Comparison of ENCODE assay signal across 1 cellular context in genomic region chr6:391559-392440, GRCh38.
A peak's percentile ranks its signal among the peaks of the same experiment; 100 is the strongest.
TF ChIP-seq lines count a peak whose summit lies in the region.

TSS of gene IRF4 (plus strand) at chr6:391752. CDS start at chr6:393153, 1,401 bp downstream.

TF ChIP-seq in GM12878, 131 proteins besides CTCF, POLR2A, EP300 and RAD21 (continued from another document and continues in another):
- TF ChIP-seq MLLT1 (IDR thresholded peaks at IDR 0.05) (peak; percentile 97), ZSCAN29 (IDR thresholded peaks at IDR 0.05) (no peak), TCF7 (IDR thresholded peaks at IDR 0.05; ENCODE audit: borderline replicate concordance) (no peak), MEF2B (IDR thresholded peaks at IDR 0.05; ENCODE audit: partially characterized antibody, poor library complexity, severe bottlenecking) (no peak), EED (IDR thresholded peaks at IDR 0.05; ENCODE audit: low read depth) (no peak; the same call in 1 of the 2 replicates), SIX5 (IDR thresholded peaks at IDR 0.05; ENCODE audit: low read depth, low read length, severe bottlenecking) (no peak), HDAC6 (IDR thresholded peaks at IDR 0.05; ENCODE audit: unreplicated experiment) (no peak), MYB (IDR thresholded peaks at IDR 0.05; ENCODE audit: borderline replicate concordance, low read depth, low read length) (0 out of 2 replicates have a peak, but pooled peaks have one; percentile 41), TAF1 (IDR thresholded peaks at IDR 0.05; ENCODE audit: borderline replicate concordance, low read depth, low read length) (peak; percentile 99), ZBTB33 (IDR thresholded peaks at IDR 0.05) (no peak), HDAC2 (IDR thresholded peaks at IDR 0.05) (no peak), USF1 (IDR thresholded peaks at IDR 0.05; ENCODE audit: borderline replicate concordance, extremely low read length, insufficient read depth, low read depth, low read length) (no peak), FOXM1 (IDR thresholded peaks at IDR 0.05; ENCODE audit: low read depth, low read length) (no peak), HCFC1 (IDR thresholded peaks at IDR 0.05; ENCODE audit: low read length) (peak; percentile 27), RB1 (IDR thresholded peaks at IDR 0.05; ENCODE audit: borderline replicate concordance) (no peak), NRF1 (conservative IDR thresholded peaks at IDR 0.05; ENCODE audit: low read depth, low read length) (no peak), BRCA1 (IDR thresholded peaks at IDR 0.05; ENCODE audit: low read depth, low read length) (no peak), SPI1 (IDR thresholded peaks at IDR 0.05; ENCODE audit: borderline replicate concordance, insufficient read depth, low read depth, low read length) (no peak), KAT2A (conservative IDR thresholded peaks at IDR 0.05; ENCODE audit: control insufficient read depth, low read depth, low read length) (no peak), RAD51 (IDR thresholded peaks at IDR 0.05) (no peak), NR2F1 (conservative IDR thresholded peaks at IDR 0.05) (0 out of 2 replicates have a peak, but pooled peaks have one; percentile 10), EGR1 (IDR thresholded peaks at IDR 0.05; ENCODE audit: borderline replicate concordance in 1 of 2, low read depth in 2 of 2, low read length in 2 of 2) (peak in 1 of 2 experiments; percentile 77; a peak in 2 of 3 replicates), SMAD1 (IDR thresholded peaks at IDR 0.05; ENCODE audit: low read depth, partially characterized antibody) (peak; percentile 95), CBX3 (IDR thresholded peaks at IDR 0.05; ENCODE audit: borderline replicate concordance, low read depth) (no peak), FOS (IDR thresholded peaks at IDR 0.05; ENCODE audit: borderline replicate concordance, extremely low read depth, insufficient read length) (no peak), PAX5 (IDR thresholded peaks at IDR 0.05; ENCODE audit: borderline replicate concordance, low read depth, low read length) (no peak; the same call in 1 of the 2 replicates), GABPA (IDR thresholded peaks at IDR 0.05; ENCODE audit: low read depth) (no peak), CREB1 (IDR thresholded peaks at IDR 0.05; ENCODE audit: low read depth) (0 out of 2 replicates have a peak, but pooled peaks have one; percentile 51), ZNF622 (IDR thresholded peaks at IDR 0.05) (no peak), BHLHE40 (IDR thresholded peaks at IDR 0.05; ENCODE audit: borderline replicate concordance in 1 of 2, low read depth in 2 of 2, low read length in 1 of 2) (peak in 1 of 2 experiments; percentile 29; a peak in 1 of 4 replicates), BACH1 (IDR thresholded peaks at IDR 0.05; ENCODE audit: borderline replicate concordance) (peak; percentile 93), BMI1 (IDR thresholded peaks at IDR 0.05; ENCODE audit: borderline replicate concordance) (no peak), NFXL1 (IDR thresholded peaks at IDR 0.05; ENCODE audit: borderline replicate concordance) (no peak), CHD2 (IDR thresholded peaks at IDR 0.05; ENCODE audit: borderline replicate concordance, low read depth, low read length) (0 out of 2 replicates have a peak, but pooled peaks have one; percentile 20), ZBED1 (IDR thresholded peaks at IDR 0.05; ENCODE audit: borderline replicate concordance) (peak; percentile 97), MTA2 (IDR thresholded peaks at IDR 0.05; ENCODE audit: low read depth) (no peak)
- TF ChIP-seq, protein P1, sequence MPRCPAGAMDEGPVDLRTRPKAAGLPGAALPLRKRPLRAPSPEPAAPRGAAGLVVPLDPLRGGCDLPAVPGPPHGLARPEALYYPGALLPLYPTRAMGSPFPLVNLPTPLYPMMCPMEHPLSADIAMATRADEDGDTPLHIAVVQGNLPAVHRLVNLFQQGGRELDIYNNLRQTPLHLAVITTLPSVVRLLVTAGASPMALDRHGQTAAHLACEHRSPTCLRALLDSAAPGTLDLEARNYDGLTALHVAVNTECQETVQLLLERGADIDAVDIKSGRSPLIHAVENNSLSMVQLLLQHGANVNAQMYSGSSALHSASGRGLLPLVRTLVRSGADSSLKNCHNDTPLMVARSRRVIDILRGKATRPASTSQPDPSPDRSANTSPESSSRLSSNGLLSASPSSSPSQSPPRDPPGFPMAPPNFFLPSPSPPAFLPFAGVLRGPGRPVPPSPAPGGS (IDR thresholded peaks at IDR 0.05; ENCODE audit: borderline replicate concordance, insufficient read depth, low read depth, low read length, poor library complexity, severe bottlenecking): peak; percentile 37
- TF ChIP-seq, protein P2, sequence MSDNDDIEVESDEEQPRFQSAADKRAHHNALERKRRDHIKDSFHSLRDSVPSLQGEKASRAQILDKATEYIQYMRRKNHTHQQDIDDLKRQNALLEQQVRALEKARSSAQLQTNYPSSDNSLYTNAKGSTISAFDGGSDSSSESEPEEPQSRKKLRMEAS (IDR thresholded peaks at IDR 0.05; ENCODE audit: low read depth, low read length): 0 out of 2 replicates have a peak, but pooled peaks have one; percentile 35
- TF ChIP-seq, protein P3, sequence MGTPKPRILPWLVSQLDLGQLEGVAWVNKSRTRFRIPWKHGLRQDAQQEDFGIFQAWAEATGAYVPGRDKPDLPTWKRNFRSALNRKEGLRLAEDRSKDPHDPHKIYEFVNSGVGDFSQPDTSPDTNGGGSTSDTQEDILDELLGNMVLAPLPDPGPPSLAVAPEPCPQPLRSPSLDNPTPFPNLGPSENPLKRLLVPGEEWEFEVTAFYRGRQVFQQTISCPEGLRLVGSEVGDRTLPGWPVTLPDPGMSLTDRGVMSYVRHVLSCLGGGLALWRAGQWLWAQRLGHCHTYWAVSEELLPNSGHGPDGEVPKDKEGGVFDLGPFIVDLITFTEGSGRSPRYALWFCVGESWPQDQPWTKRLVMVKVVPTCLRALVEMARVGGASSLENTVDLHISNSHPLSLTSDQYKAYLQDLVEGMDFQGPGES (IDR thresholded peaks at IDR 0.05): no peak
- TF ChIP-seq, protein P4, sequence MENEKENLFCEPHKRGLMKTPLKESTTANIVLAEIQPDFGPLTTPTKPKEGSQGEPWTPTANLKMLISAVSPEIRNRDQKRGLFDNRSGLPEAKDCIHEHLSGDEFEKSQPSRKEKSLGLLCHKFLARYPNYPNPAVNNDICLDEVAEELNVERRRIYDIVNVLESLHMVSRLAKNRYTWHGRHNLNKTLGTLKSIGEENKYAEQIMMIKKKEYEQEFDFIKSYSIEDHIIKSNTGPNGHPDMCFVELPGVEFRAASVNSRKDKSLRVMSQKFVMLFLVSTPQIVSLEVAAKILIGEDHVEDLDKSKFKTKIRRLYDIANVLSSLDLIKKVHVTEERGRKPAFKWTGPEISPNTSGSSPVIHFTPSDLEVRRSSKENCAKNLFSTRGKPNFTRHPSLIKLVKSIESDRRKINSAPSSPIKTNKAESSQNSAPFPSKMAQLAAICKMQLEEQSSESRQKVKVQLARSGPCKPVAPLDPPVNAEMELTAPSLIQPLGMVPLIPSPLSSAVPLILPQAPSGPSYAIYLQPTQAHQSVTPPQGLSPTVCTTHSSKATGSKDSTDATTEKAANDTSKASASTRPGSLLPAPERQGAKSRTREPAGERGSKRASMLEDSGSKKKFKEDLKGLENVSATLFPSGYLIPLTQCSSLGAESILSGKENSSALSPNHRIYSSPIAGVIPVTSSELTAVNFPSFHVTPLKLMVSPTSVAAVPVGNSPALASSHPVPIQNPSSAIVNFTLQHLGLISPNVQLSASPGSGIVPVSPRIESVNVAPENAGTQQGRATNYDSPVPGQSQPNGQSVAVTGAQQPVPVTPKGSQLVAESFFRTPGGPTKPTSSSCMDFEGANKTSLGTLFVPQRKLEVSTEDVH (IDR thresholded peaks at IDR 0.05; ENCODE audit: low read depth, partially characterized antibody): no peak
- TF ChIP-seq, protein P5, sequence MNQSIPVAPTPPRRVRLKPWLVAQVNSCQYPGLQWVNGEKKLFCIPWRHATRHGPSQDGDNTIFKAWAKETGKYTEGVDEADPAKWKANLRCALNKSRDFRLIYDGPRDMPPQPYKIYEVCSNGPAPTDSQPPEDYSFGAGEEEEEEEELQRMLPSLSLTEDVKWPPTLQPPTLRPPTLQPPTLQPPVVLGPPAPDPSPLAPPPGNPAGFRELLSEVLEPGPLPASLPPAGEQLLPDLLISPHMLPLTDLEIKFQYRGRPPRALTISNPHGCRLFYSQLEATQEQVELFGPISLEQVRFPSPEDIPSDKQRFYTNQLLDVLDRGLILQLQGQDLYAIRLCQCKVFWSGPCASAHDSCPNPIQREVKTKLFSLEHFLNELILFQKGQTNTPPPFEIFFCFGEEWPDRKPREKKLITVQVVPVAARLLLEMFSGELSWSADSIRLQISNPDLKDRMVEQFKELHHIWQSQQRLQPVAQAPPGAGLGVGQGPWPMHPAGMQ (IDR thresholded peaks at IDR 0.05; ENCODE audit: borderline replicate concordance): no peak
- TF ChIP-seq, protein P6, sequence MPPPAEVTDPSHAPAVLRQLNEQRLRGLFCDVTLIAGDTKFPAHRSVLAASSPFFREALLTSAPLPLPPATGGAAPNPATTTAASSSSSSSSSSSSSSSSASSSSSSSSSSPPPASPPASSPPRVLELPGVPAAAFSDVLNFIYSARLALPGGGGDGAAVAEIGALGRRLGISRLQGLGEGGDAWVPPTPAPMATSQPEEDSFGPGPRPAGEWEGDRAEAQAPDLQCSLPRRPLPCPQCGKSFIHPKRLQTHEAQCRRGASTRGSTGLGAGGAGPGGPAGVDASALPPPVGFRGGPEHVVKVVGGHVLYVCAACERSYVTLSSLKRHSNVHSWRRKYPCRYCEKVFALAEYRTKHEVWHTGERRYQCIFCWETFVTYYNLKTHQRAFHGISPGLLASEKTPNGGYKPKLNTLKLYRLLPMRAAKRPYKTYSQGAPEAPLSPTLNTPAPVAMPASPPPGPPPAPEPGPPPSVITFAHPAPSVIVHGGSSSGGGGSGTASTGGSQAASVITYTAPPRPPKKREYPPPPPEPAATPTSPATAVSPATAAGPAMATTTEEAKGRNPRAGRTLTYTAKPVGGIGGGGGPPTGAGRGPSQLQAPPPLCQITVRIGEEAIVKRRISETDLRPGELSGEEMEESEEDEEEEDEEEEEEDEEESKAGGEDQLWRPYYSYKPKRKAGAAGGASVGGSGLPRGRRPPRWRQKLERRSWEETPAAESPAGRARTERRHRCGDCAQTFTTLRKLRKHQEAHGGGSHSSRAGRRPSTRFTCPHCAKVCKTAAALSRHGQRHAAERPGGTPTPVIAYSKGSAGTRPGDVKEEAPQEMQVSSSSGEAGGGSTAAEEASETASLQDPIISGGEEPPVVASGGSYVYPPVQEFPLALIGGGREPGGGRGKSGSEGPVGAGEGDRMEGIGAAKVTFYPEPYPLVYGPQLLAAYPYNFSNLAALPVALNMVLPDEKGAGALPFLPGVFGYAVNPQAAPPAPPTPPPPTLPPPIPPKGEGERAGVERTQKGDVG (CRISPR knock-in tag; IDR thresholded peaks at IDR 0.05): no peak
- TF ChIP-seq, protein P7, sequence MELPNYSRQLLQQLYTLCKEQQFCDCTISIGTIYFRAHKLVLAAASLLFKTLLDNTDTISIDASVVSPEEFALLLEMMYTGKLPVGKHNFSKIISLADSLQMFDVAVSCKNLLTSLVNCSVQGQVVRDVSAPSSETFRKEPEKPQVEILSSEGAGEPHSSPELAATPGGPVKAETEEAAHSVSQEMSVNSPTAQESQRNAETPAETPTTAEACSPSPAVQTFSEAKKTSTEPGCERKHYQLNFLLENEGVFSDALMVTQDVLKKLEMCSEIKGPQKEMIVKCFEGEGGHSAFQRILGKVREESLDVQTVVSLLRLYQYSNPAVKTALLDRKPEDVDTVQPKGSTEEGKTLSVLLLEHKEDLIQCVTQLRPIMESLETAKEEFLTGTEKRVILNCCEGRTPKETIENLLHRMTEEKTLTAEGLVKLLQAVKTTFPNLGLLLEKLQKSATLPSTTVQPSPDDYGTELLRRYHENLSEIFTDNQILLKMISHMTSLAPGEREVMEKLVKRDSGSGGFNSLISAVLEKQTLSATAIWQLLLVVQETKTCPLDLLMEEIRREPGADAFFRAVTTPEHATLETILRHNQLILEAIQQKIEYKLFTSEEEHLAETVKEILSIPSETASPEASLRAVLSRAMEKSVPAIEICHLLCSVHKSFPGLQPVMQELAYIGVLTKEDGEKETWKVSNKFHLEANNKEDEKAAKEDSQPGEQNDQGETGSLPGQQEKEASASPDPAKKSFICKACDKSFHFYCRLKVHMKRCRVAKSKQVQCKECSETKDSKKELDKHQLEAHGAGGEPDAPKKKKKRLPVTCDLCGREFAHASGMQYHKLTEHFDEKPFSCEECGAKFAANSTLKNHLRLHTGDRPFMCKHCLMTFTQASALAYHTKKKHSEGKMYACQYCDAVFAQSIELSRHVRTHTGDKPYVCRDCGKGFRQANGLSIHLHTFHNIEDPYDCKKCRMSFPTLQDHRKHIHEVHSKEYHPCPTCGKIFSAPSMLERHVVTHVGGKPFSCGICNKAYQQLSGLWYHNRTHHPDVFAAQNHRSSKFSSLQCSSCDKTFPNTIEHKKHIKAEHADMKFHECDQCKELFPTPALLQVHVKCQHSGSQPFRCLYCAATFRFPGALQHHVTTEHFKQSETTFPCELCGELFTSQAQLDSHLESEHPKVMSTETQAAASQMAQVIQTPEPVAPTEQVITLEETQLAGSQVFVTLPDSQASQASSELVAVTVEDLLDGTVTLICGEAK (IDR thresholded peaks at IDR 0.05; ENCODE audit: borderline replicate concordance): no peak
